In the genomic region with DNA sequence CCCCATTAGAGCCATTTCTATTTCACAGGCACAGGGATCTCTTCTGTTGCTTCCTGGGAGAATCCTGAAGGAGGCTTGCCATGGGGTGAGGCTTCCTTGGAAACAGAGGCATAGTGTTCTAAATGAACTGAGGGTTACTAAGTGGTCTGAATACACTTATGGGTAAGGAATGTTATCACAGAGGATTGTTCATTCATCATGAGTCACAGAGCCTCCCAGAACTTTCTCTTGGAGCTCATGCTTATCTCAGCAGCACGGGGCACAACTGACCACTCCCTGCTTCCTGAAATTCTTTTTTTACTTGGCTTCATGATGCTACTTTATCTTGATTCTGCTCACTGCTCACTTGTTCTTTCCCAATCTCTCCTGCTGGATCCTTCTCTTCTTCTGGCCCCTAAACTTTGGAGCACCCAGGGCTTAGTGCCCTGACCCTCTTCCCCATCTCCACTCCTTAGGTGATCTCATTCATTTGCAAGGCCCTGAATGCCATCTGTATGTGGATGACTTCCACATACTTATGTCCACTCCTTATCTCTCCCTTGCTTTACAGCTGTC, we compare ENCODE assay signal across 1 cellular context.
A peak's percentile ranks its signal among the peaks of the same experiment; 100 is the strongest.
TF ChIP-seq lines count a peak whose summit lies in the region.

No MANE protein-coding gene starts in this region.

TF ChIP-seq in K562, 482 proteins besides CTCF, POLR2A, EP300 and RAD21 (continues in another document):
- TF ChIP-seq KLF6 (CRISPR knock-in tag; IDR thresholded peaks at IDR 0.05; ENCODE audit: borderline replicate concordance), result no peak
- TF ChIP-seq ZNF239 (CRISPR knock-in tag; IDR thresholded peaks at IDR 0.05), result peak; percentile 10; the same call in 1 of the 2 replicates
- TF ChIP-seq CEBPB (tag; IDR thresholded peaks at IDR 0.05), result peak; percentile 57; the same call in 1 of the 2 replicates
- no peak for TF ChIP-seq SREBF2 (CRISPR knock-in tag; IDR thresholded peaks at IDR 0.05)
- peak; percentile 38; the same call in 1 of the 2 replicates for TF ChIP-seq STAT5A (IDR thresholded peaks at IDR 0.05; ENCODE audit: borderline replicate concordance, low read length)
- peak; percentile 79; the same call in 1 of the 2 replicates for TF ChIP-seq ZEB2 (IDR thresholded peaks at IDR 0.05)
- no peak for TF ChIP-seq PHB2 (IDR thresholded peaks at IDR 0.05; ENCODE audit: low read depth)
- TF ChIP-seq TEAD1 (CRISPR knock-in tag; IDR thresholded peaks at IDR 0.05), result peak; percentile 51 to 84; a peak in 3 of 4 replicates
- peak; percentile 43; the same call in 1 of the 2 replicates for TF ChIP-seq USF1 (CRISPR knock-in tag; IDR thresholded peaks at IDR 0.05)
- TF ChIP-seq, protein P1, sequence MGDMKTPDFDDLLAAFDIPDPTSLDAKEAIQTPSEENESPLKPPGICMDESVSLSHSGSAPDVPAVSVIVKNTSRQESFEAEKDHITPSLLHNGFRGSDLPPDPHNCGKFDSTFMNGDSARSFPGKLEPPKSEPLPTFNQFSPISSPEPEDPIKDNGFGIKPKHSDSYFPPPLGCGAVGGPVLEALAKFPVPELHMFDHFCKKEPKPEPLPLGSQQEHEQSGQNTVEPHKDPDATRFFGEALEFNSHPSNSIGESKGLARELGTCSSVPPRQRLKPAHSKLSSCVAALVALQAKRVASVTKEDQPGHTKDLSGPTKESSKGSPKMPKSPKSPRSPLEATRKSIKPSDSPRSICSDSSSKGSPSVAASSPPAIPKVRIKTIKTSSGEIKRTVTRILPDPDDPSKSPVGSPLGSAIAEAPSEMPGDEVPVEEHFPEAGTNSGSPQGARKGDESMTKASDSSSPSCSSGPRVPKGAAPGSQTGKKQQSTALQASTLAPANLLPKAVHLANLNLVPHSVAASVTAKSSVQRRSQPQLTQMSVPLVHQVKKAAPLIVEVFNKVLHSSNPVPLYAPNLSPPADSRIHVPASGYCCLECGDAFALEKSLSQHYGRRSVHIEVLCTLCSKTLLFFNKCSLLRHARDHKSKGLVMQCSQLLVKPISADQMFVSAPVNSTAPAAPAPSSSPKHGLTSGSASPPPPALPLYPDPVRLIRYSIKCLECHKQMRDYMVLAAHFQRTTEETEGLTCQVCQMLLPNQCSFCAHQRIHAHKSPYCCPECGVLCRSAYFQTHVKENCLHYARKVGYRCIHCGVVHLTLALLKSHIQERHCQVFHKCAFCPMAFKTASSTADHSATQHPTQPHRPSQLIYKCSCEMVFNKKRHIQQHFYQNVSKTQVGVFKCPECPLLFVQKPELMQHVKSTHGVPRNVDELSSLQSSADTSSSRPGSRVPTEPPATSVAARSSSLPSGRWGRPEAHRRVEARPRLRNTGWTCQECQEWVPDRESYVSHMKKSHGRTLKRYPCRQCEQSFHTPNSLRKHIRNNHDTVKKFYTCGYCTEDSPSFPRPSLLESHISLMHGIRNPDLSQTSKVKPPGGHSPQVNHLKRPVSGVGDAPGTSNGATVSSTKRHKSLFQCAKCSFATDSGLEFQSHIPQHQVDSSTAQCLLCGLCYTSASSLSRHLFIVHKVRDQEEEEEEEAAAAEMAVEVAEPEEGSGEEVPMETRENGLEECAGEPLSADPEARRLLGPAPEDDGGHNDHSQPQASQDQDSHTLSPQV (IDR thresholded peaks at IDR 0.05), result no peak
- 0 out of 2 replicates have a peak, but pooled peaks have one; percentile 43 for TF ChIP-seq MEF2D (tag; conservative IDR thresholded peaks at IDR 0.05; ENCODE audit: low read depth)
- TF ChIP-seq RUNX1 (IDR thresholded peaks at IDR 0.05; ENCODE audit: low read depth), result no peak
- no peak for TF ChIP-seq MTF1 (CRISPR knock-in tag; IDR thresholded peaks at IDR 0.05; ENCODE audit: borderline replicate concordance)
- no peak for TF ChIP-seq ARID3B (CRISPR knock-in tag; IDR thresholded peaks at IDR 0.05; ENCODE audit: borderline replicate concordance)
- TF ChIP-seq PATZ1 (CRISPR knock-in tag; IDR thresholded peaks at IDR 0.05; ENCODE audit: borderline replicate concordance), result no peak
- peak; percentile 24 to 25; a peak in 2 of 4 replicates for TF ChIP-seq NRF1 (conservative IDR thresholded peaks at IDR 0.05 in 1 of 2, IDR thresholded peaks at IDR 0.05 in 1 of 2)
- no peak for TF ChIP-seq ZNF121 (CRISPR knock-in tag; conservative IDR thresholded peaks at IDR 0.05)
- TF ChIP-seq HDAC8 (tag; IDR thresholded peaks at IDR 0.05), result no peak
- no peak for TF ChIP-seq LARP7 (IDR thresholded peaks at IDR 0.05)
- no peak for TF ChIP-seq HNRNPH1 (optimal IDR thresholded peaks at IDR 0.05; ENCODE audit: low read depth, low read length)
- TF ChIP-seq, protein P2, sequence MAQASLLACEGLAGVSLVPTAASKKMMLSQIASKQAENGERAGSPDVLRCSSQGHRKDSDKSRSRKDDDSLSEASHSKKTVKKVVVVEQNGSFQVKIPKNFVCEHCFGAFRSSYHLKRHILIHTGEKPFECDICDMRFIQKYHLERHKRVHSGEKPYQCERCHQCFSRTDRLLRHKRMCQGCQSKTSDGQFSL (CRISPR knock-in tag; IDR thresholded peaks at IDR 0.05), result no peak
- TF ChIP-seq, protein P2 (tag; IDR thresholded peaks at IDR 0.05), result no peak
- TF ChIP-seq TOE1 (IDR thresholded peaks at IDR 0.05; ENCODE audit: borderline replicate concordance), result 0 out of 2 replicates have a peak, but pooled peaks have one; percentile 54
- TF ChIP-seq TOE1 (CRISPR knock-in tag; IDR thresholded peaks at IDR 0.05; ENCODE audit: borderline replicate concordance, low read depth), result no peak
- peak; percentile 67 for TF ChIP-seq TAL1 (IDR thresholded peaks at IDR 0.05)
- TF ChIP-seq HCFC1 (IDR thresholded peaks at IDR 0.05; ENCODE audit: low read depth, low read length), result no peak
- no peak for TF ChIP-seq CBX5 (IDR thresholded peaks at IDR 0.05; ENCODE audit: borderline replicate concordance, low read depth)
- no peak for TF ChIP-seq RBM15 (IDR thresholded peaks at IDR 0.05; ENCODE audit: insufficient read depth, low read length)
- peak; percentile 89 for TF ChIP-seq SOX6 (IDR thresholded peaks at IDR 0.05)
- TF ChIP-seq MGA (IDR thresholded peaks at IDR 0.05), result no peak
- no peak for TF ChIP-seq ILF3 (IDR thresholded peaks at IDR 0.05; ENCODE audit: borderline replicate concordance)
- 0 out of 2 replicates have a peak, but pooled peaks have one; percentile 34 for TF ChIP-seq SMAD4 (CRISPR knock-in tag; conservative IDR thresholded peaks at IDR 0.05)
